13 cellular contexts compared by ENCODE assay signal in genomic region chr18:35442701-35443100, GRCh38.
"Had no signal": no experiment of that assay in that cellular context is flagged by ENCODE, and none has a peak within 500 bp of the region (broad histone marks: within the 10 kb centered on the region; RNA-seq: fewer than 3 reads in every experiment).

No MANE protein-coding gene starts in this region.

- H3K4me1 Mint-ChIP-seq: activated naive CD4-positive, alpha-beta T cell treated with anti-CD3 and anti-CD28 coated beads, Interleukin-2, amount 50 U/mL, for 24 hours; central memory CD8-positive, alpha-beta T cell; immature natural killer cell; nephron had no signal

- ATAC-seq: pancreas had no signal

- DNase-seq: activated CD4-positive, alpha-beta T cell treated with anti-CD3 and anti-CD28 coated beads, Interleukin-2, amount 50 U/mL, for 4 hours; activated effector memory CD4-positive, alpha-beta T cell treated with Interleukin-2 at 50 U/mL for 16 hours; activated T-cell treated with anti-CD3 and anti-CD28 coated beads, Interleukin-2, amount 50 U/mL, for 1 hour; dermis blood vessel endothelial cell; immature natural killer cell; pancreas; small intestine; stimulated activated naive B cell treated with anti-CD40 and anti-IgM and Interleukin-4, amounts not matched to agents 10 μg/mL and 1 μg/mL and 100 μg/mL, for 72 hours had no signal

- H3K36me3 ChIP-seq: pancreas had no signal

- H3K4me1 ChIP-seq: pancreas had no signal

- H3K9me3 Mint-ChIP-seq: activated naive CD4-positive, alpha-beta T cell treated with anti-CD3 and anti-CD28 coated beads, Interleukin-2, amount 50 U/mL, for 24 hours; central memory CD8-positive, alpha-beta T cell; nephron; stimulated activated naive B cell treated with anti-CD40 and anti-IgM and Interleukin-4, amounts not matched to agents 10 μg/mL and 1 μg/mL and 100 μg/mL, for 72 hours; T-helper 1 cell treated with Interleukin-12 subunit alpha and Interleukin-12 subunit beta and Interleukin-4 antibody, amounts not matched to agents 30 μg/mL and 1 μg/mL, for 36 hours; type B pancreatic cell had no signal

- H3K36me3 Mint-ChIP-seq: activated naive CD4-positive, alpha-beta T cell treated with anti-CD3 and anti-CD28 coated beads, Interleukin-2, amount 50 U/mL, for 24 hours; immature natural killer cell; stimulated activated naive B cell treated with anti-CD40 and anti-IgM and Interleukin-4, amounts not matched to agents 10 μg/mL and 1 μg/mL and 100 μg/mL, for 72 hours; type B pancreatic cell had no signal

- H3K27ac ChIP-seq: pancreas had no signal

- H3K9me3 ChIP-seq: pancreas had no signal

- H3K4me3 Mint-ChIP-seq: activated naive CD4-positive, alpha-beta T cell treated with anti-CD3 and anti-CD28 coated beads, Interleukin-2, amount 50 U/mL, for 24 hours; central memory CD8-positive, alpha-beta T cell; immature natural killer cell; nephron; stimulated activated naive B cell treated with anti-CD40 and anti-IgM and Interleukin-4, amounts not matched to agents 10 μg/mL and 1 μg/mL and 100 μg/mL, for 72 hours; T-helper 1 cell treated with Interleukin-12 subunit alpha and Interleukin-12 subunit beta and Interleukin-4 antibody, amounts not matched to agents 30 μg/mL and 1 μg/mL, for 36 hours; type B pancreatic cell had no signal

- H3K4me3 ChIP-seq: pancreas had no signal

- H3K27me3 ChIP-seq: pancreas had no signal

- H3K27ac Mint-ChIP-seq: activated naive CD4-positive, alpha-beta T cell treated with anti-CD3 and anti-CD28 coated beads, Interleukin-2, amount 50 U/mL, for 24 hours; immature natural killer cell; nephron; T-helper 1 cell treated with Interleukin-12 subunit alpha and Interleukin-12 subunit beta and Interleukin-4 antibody, amounts not matched to agents 30 μg/mL and 1 μg/mL, for 36 hours; type B pancreatic cell had no signal
